In the genomic region with DNA sequence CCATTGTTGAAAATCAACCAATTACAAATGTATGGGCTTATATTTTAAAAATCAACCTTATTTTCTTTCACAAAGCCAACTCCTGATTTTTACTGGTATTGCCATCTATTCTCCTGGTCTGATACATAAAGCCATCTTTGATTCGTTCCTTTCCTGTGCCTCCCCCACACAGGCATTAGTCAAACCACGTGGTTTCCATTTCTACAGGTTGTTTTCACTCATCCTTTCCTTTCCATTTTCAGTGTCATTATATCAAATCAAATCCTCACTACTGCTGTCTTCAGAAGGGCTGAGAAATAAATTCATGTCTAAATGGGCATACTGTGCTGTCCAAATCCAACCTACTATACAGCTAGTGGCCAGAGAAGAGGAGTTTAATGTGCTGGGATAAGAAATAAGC, we compare ENCODE assay signal across 18 cellular contexts.
DNase-seq lines count a peak whose midpoint lies in the region; ATAC-seq and TF ChIP-seq lines count a peak whose summit lies in the region.
"Had no signal": no experiment of that assay in that cellular context is flagged by ENCODE, and none has a peak within 500 bp of the region (broad histone marks: within the 10 kb centered on the region; RNA-seq: fewer than 3 reads in every experiment).

No MANE protein-coding gene starts in this region.

- no peak overlapping the region for H3K27ac Mint-ChIP-seq in activated CD8-positive, alpha-beta T cell treated with anti-CD3 and anti-CD28 coated beads for 36 hours
- no peak overlapping the region for H3K27ac Mint-ChIP-seq in activated CD8-positive, alpha-beta T cell treated with anti-CD3 and anti-CD28 coated beads, Interleukin-2, amount 10 ng/mL, durations not matched to agents 7 days and 5 days
- H3K27ac Mint-ChIP-seq: B cell; CD8-positive, alpha-beta T cell; HFFc6 had no signal

- H3K79me2 ChIP-seq in mammary epithelial cell (ENCODE audit: insufficient read depth, low read length) = no peaks in the 10 kb centered on the region

- H3K4me1 Mint-ChIP-seq in activated CD8-positive, alpha-beta T cell treated with anti-CD3 and anti-CD28 coated beads for 36 hours (ENCODE audit: low read depth) = peaks cover 14% of the 10 kb centered on the region
- peaks cover 7% of the 10 kb centered on the region for H3K4me1 Mint-ChIP-seq in activated CD8-positive, alpha-beta T cell treated with anti-CD3 and anti-CD28 coated beads, Interleukin-2, amount 10 ng/mL, durations not matched to agents 7 days and 5 days (ENCODE audit: low read depth)
- H3K4me1 Mint-ChIP-seq: B cell had no signal

- CTCF ChIA-PET in activated CD8-positive, alpha-beta T cell treated with anti-CD3 and anti-CD28 coated beads for 36 hours (lab: Charles Lee) = no interaction called here
- CTCF ChIA-PET in activated CD8-positive, alpha-beta T cell treated with anti-CD3 and anti-CD28 coated beads, Interleukin-2, amount 10 ng/mL, durations not matched to agents 7 days and 5 days (lab: Charles Lee) = no interaction called here
- CTCF ChIA-PET in mammary epithelial cell (lab: Charles Lee; ENCODE audit: low non-redundant PET) = no interaction called here

- H3K27ac ChIP-seq in mammary epithelial cell (ENCODE audit: insufficient read depth, low read depth, low read length) (peak overlapping the region; percentile 57), breast epithelium (no peak overlapping the region)
- H3K27ac ChIP-seq: BLaER1 treated with 17β-estradiol and CSF1 and Interleukin-3, amounts not matched to agents 10 nM and 100 nM; HL-60 had no signal

- H3K36me3 Mint-ChIP-seq in activated CD8-positive, alpha-beta T cell treated with anti-CD3 and anti-CD28 coated beads for 36 hours (ENCODE audit: low read depth) = peaks cover 14% of the 10 kb centered on the region
- peaks cover 6% of the 10 kb centered on the region for H3K36me3 Mint-ChIP-seq in activated CD8-positive, alpha-beta T cell treated with anti-CD3 and anti-CD28 coated beads, Interleukin-2, amount 10 ng/mL, durations not matched to agents 7 days and 5 days (ENCODE audit: low read depth)
- H3K36me3 Mint-ChIP-seq: CD8-positive, alpha-beta T cell had no signal

- H3K4me3 Mint-ChIP-seq in activated CD8-positive, alpha-beta T cell treated with anti-CD3 and anti-CD28 coated beads for 36 hours = no peak overlapping the region
- H3K4me3 Mint-ChIP-seq in activated CD8-positive, alpha-beta T cell treated with anti-CD3 and anti-CD28 coated beads, Interleukin-2, amount 10 ng/mL, durations not matched to agents 7 days and 5 days = no peak overlapping the region
- H3K4me3 Mint-ChIP-seq: B cell; CD8-positive, alpha-beta T cell; HFFc6 had no signal

- peak; percentile 7 for DNase-seq in activated CD8-positive, alpha-beta T cell treated with anti-CD3 and anti-CD28 coated beads for 36 hours
- no peak for DNase-seq in activated CD8-positive, alpha-beta T cell treated with anti-CD3 and anti-CD28 coated beads, Interleukin-2, amount 10 ng/mL, durations not matched to agents 7 days and 5 days
- DNase-seq in mammary epithelial cell (no peak), breast epithelium (ENCODE audit: low spot score in 2 of 2) (no peak), cerebellum (ENCODE audit: low spot score) (no peak), NCI-H1092 (lab: John Stamatoyannopoulos, UW) (no peak)
- no peak for DNase-seq in stimulated activated naive CD8-positive, alpha-beta T cell treated with anti-CD3 and anti-CD28 coated beads, Interleukin-15, Interleukin-2, amounts not matched to agents 100 U/mL and 50 U/mL, for 24 hours
- DNase-seq: Calu3; CD8-positive, alpha-beta T cell; DMS79 treated with DMSO at 0.1 percent for 48 hours; GF-D8; GOT3; H7; HFFc6 had no signal

- BruUV-seq in mammary epithelial cell (replicated peaks; lab: Mats Ljungman, UMichigan) = no TSS peak

- intact Hi-C loops in activated CD8-positive, alpha-beta T cell treated with anti-CD3 and anti-CD28 coated beads for 36 hours (cut with micrococcal nuclease) = no loop called here
- intact Hi-C loops in mammary epithelial cell (cut with micrococcal nuclease) (loop anchor here (1.0 to 10.0 kb wide), 2 partner anchors 25 to 214 kb away; no protein-coding TSS in a partner anchor), breast epithelium (cut with DNase I; ENCODE audit: low total_unique reads) (no loop called here)

- H3K27me3 Mint-ChIP-seq in activated CD8-positive, alpha-beta T cell treated with anti-CD3 and anti-CD28 coated beads for 36 hours = no peaks in the 10 kb centered on the region
- no peaks in the 10 kb centered on the region for H3K27me3 Mint-ChIP-seq in activated CD8-positive, alpha-beta T cell treated with anti-CD3 and anti-CD28 coated beads, Interleukin-2, amount 10 ng/mL, durations not matched to agents 7 days and 5 days (ENCODE audit: low read depth)
- H3K27me3 Mint-ChIP-seq: B cell had no signal

- H3K4me2 ChIP-seq in mammary epithelial cell (ENCODE audit: insufficient read depth, low read depth, low read length) = no peak overlapping the region
- H3K4me2 ChIP-seq: BLaER1 treated with 17β-estradiol and CSF1 and Interleukin-3, amounts not matched to agents 10 nM and 100 nM had no signal

- no peak overlapping the region for H3K9ac ChIP-seq in mammary epithelial cell (ENCODE audit: insufficient read depth, low read length)
- H3K9ac ChIP-seq: BLaER1 treated with 17β-estradiol and CSF1 and Interleukin-3, amounts not matched to agents 10 nM and 100 nM had no signal

- H3K9me3 ChIP-seq in mammary epithelial cell (replicated peaks; ENCODE audit: insufficient read depth, low read length) (peaks cover 12% of the 10 kb centered on the region), breast epithelium (no peaks in the 10 kb centered on the region)

- H3K36me3 ChIP-seq in mammary epithelial cell (ENCODE audit: insufficient read depth, low read length) (no peaks in the 10 kb centered on the region), breast epithelium (no peaks in the 10 kb centered on the region)

- no peaks in the 10 kb centered on the region for H4K20me1 ChIP-seq in mammary epithelial cell (ENCODE audit: insufficient read depth, low read length)
- H4K20me1 ChIP-seq: BLaER1 treated with 17β-estradiol and CSF1 and Interleukin-3, amounts not matched to agents 10 nM and 100 nM had no signal

- no peak overlapping the region for H2AFZ ChIP-seq in mammary epithelial cell (ENCODE audit: low read depth, low read length)

- dilution Hi-C loops in mammary epithelial cell (cut with HindIII; ENCODE audit: low sequenced_read_pairs) = no loop called here

- TF ChIP-seq POLR2A in breast epithelium (IDR thresholded peaks at IDR 0.05) = no peak

- peaks cover 2% of the 10 kb centered on the region for H3K9me3 Mint-ChIP-seq in activated CD8-positive, alpha-beta T cell treated with anti-CD3 and anti-CD28 coated beads for 36 hours
- H3K9me3 Mint-ChIP-seq in activated CD8-positive, alpha-beta T cell treated with anti-CD3 and anti-CD28 coated beads, Interleukin-2, amount 10 ng/mL, durations not matched to agents 7 days and 5 days (ENCODE audit: insufficient read depth) = no peaks in the 10 kb centered on the region
- H3K9me3 Mint-ChIP-seq: CD8-positive, alpha-beta T cell; HFFc6 had no signal

- no peak for TF ChIP-seq CTCF in activated CD8-positive, alpha-beta T cell treated with anti-CD3 and anti-CD28 coated beads for 36 hours (IDR thresholded peaks at IDR 0.05)
- no peak for TF ChIP-seq CTCF in mammary epithelial cell (conservative IDR thresholded peaks at IDR 0.05 in 1 of 2, IDR thresholded peaks at IDR 0.05 in 1 of 2; ENCODE audit: extremely low read depth in 1 of 2, insufficient read depth in 1 of 2, low read depth in 1 of 2, low read length in 2 of 2)
- no peak for TF ChIP-seq CTCF in breast epithelium (IDR thresholded peaks at IDR 0.05)

- 94% methylated on average over 2 of the region's 2 CpGs for WGBS in mammary epithelial cell (ENCODE audit: low coverage, missing lambda C conversion rate)

- POLR2A ChIA-PET in activated CD8-positive, alpha-beta T cell treated with anti-CD3 and anti-CD28 coated beads for 36 hours (lab: Charles Lee) = no interaction called here
- POLR2A ChIA-PET in activated CD8-positive, alpha-beta T cell treated with anti-CD3 and anti-CD28 coated beads, Interleukin-2, amount 10 ng/mL, durations not matched to agents 7 days and 5 days (lab: Charles Lee) = no interaction called here

- H3K4me1 ChIP-seq in mammary epithelial cell (ENCODE audit: insufficient read depth, low read length) = peaks cover 23% of the 10 kb centered on the region
- H3K4me1 ChIP-seq in breast epithelium = no peaks in the 10 kb centered on the region

- H3K27me3 ChIP-seq in mammary epithelial cell (ENCODE audit: insufficient read depth, low read length) = no peaks in the 10 kb centered on the region
- no peaks in the 10 kb centered on the region for H3K27me3 ChIP-seq in breast epithelium
- H3K27me3 ChIP-seq: BLaER1 treated with 17β-estradiol and CSF1 and Interleukin-3, amounts not matched to agents 10 nM and 100 nM had no signal

- no peak overlapping the region for H3K4me3 ChIP-seq in mammary epithelial cell (replicated peaks in 1 of 3; ENCODE audit: insufficient read depth in 1 of 3, low read depth in 2 of 3, low read length in 3 of 3)
- no peak overlapping the region for H3K4me3 ChIP-seq in breast epithelium
- H3K4me3 ChIP-seq: BLaER1 treated with 17β-estradiol and CSF1 and Interleukin-3, amounts not matched to agents 10 nM and 100 nM had no signal

- ATAC-seq in activated CD8-positive, alpha-beta T cell treated with anti-CD3 and anti-CD28 coated beads for 36 hours = peak; percentile 27
- ATAC-seq in activated CD8-positive, alpha-beta T cell treated with anti-CD3 and anti-CD28 coated beads, Interleukin-2, amount 10 ng/mL, durations not matched to agents 7 days and 5 days = no peak
- ATAC-seq in stimulated activated naive CD8-positive, alpha-beta T cell treated with anti-CD3 and anti-CD28 coated beads, Interleukin-15, Interleukin-2, amounts not matched to agents 100 U/mL and 50 U/mL, for 24 hours = peak; percentile 71
- ATAC-seq: CD8-positive, alpha-beta T cell; HCT116 had no signal

- in situ Hi-C loops in mammary epithelial cell (cut with MboI; ENCODE audit: low sequenced_read_pairs in 2 of 2) = no loop called here
